15 cellular contexts compared by ENCODE assay signal in the genomic region with DNA sequence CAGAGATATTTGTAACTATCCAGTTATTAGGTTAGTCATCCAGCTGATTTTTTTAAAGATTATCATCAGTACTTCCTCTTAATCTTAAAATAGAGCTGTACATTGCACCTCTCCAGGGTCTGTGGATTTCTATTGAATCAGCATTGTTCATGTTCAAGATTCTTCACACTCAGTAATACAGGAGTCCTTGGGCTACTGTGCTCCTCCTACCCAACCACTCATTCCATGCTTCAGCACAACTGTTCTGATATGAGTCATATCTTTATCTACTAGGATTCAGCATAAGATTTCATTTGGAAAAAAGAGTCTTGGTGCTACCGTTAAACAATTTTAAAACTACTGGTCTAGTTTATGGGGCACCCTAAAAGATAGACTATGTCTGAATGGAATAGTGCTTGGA.
A peak's percentile ranks its signal among the peaks of the same experiment; 100 is the strongest.
DNase-seq lines count a peak whose midpoint lies in the region; TF ChIP-seq lines count a peak whose summit lies in the region.
"Had no signal": no experiment of that assay in that cellular context is flagged by ENCODE, and none has a peak within 500 bp of the region (broad histone marks: within the 10 kb centered on the region; RNA-seq: fewer than 3 reads in every experiment).

No MANE protein-coding gene starts in this region.

- BruUV-seq in A673 (replicated peaks; lab: Mats Ljungman, UMichigan): no TSS peak

- H3K4me3 ChIP-seq in A673 (ENCODE audit: low read depth, low read length, poor library complexity, severe bottlenecking) (no peak overlapping the region), adipocyte (ENCODE audit: low read length) (no peak overlapping the region)
- H3K4me3 ChIP-seq: thyroid gland had no signal

- H3K27ac ChIP-seq in A673 (ENCODE audit: low read depth, low read length, poor library complexity, severe bottlenecking): no peak overlapping the region
- H3K27ac ChIP-seq: thyroid gland had no signal

- H3K36me3 ChIP-seq in A673 (ENCODE audit: insufficient read depth, low read length, poor library complexity, severe bottlenecking): no peaks in the 10 kb centered on the region
- no peaks in the 10 kb centered on the region for H3K36me3 ChIP-seq in adipocyte (ENCODE audit: control insufficient read depth, insufficient read depth, low read length, severe bottlenecking)
- H3K36me3 ChIP-seq: BE2C, thyroid gland had no signal

- intact Hi-C loops in A673 (cut with micrococcal nuclease; ENCODE audit: unreplicated experiment): no loop called here

- POLR2A ChIA-PET in A673 (lab: Charles Lee; ENCODE audit: low non-redundant PET): no interaction called here

- peak; percentile 26 for DNase-seq in A673 (ENCODE audit: low spot score)
- peak; percentile 48 for DNase-seq in GM03348 (ENCODE audit: low spot score)
- peak; percentile 37 for DNase-seq in adipocyte (ENCODE audit: low read depth)
- peak; percentile 57 for DNase-seq in glomerular visceral epithelial cell (ENCODE audit: extremely low spot score)
- DNase-seq in NCI-H69 (lab: John Stamatoyannopoulos, UW): no peak
- no peak for DNase-seq in NK-92 treated with Interleukin-12 subunit alpha and Interleukin-12 subunit beta, amount 100 ng/mL, for 24 hours (lab: John Stamatoyannopoulos, UW)
- no peak for DNase-seq in NCI-H748 (lab: John Stamatoyannopoulos, UW; ENCODE audit: unreplicated experiment)
- no peak for DNase-seq in NCI-H1436 (lab: John Stamatoyannopoulos, UW)
- DNase-seq: activated CD4-positive, alpha-beta T cell treated with anti-CD3 and anti-CD28 coated beads, Interleukin-2, amount 50 U/mL, for 1 hour; activated T-cell treated with anti-CD3 and anti-CD28 coated beads, Interleukin-2, amount 50 U/mL, for 4 hours; BE2C; DMS153; NCI-H1694 treated with DMSO at 0.1 percent for 48 hours; NCI-H526; thyroid gland had no signal

- H3K4me1 ChIP-seq in A673 (ENCODE audit: insufficient read depth, low read length, poor library complexity, severe bottlenecking) (peaks cover 33% of the 10 kb centered on the region), adipocyte (ENCODE audit: control insufficient read depth, insufficient read depth, low read length) (peaks cover 7% of the 10 kb centered on the region)
- H3K4me1 ChIP-seq: thyroid gland had no signal

- CTCF ChIA-PET in A673 (lab: Charles Lee): no interaction called here

- H3K9ac ChIP-seq in adipocyte (ENCODE audit: low read length): no peak overlapping the region

- H3K27me3 ChIP-seq in A673 (replicated peaks; ENCODE audit: insufficient read depth, low read depth, low read length, poor library complexity): no peaks in the 10 kb centered on the region
- H3K27me3 ChIP-seq in adipocyte (replicated peaks; ENCODE audit: control insufficient read depth, insufficient read depth, low read length): no peaks in the 10 kb centered on the region
- H3K27me3 ChIP-seq: BE2C, thyroid gland had no signal

- H3K9me3 ChIP-seq in A673 (ENCODE audit: low read depth, low read length, poor library complexity, severe bottlenecking) (no peaks in the 10 kb centered on the region), adipocyte (ENCODE audit: control insufficient read depth, low read length) (no peaks in the 10 kb centered on the region)
- H3K9me3 ChIP-seq: BE2C, thyroid gland had no signal

- TF ChIP-seq CTCF in A673 (conservative IDR thresholded peaks at IDR 0.05; ENCODE audit: low read depth, low read length): no peak

Comparison
In these comparisons a context has a peak if more than half of its experiments do, and no peak if none do; other contexts are left out.
1. DNase-seq: peak in A673 (single experiment), GM03348 (single experiment), adipocyte (single experiment) and glomerular visceral epithelial cell (single experiment); none in NCI-H69 (single experiment), NK-92 treated with Interleukin-12 subunit alpha and Interleukin-12 subunit beta, amount 100 ng/mL, for 24 hours (single experiment), NCI-H748 (single experiment) and NCI-H1436 (single experiment).